In genomic region chr11:47552581-47553416, GRCh38 we compare ENCODE assay signal across 8 cellular contexts.
DNase-seq lines count a peak whose midpoint lies in the region; ATAC-seq lines count a peak whose summit lies in the region.

CELF1 (minus strand) TSS chr11:47553132; CDS start chr11:47499523, 53,609 bp downstream.

- peak within 1 kb of the TSS; percentile 85 to 97 (median 92) for H3K4me3 ChIP-seq in BLaER1 treated with 17β-estradiol and CSF1 and Interleukin-3, amounts not matched to agents 10 nM and 100 nM

- DNase-seq in GM19240 (ENCODE audit: insufficient read length, low spot score) (peak; percentile 88), NCI-H524 (lab: John Stamatoyannopoulos, UW) (peak; percentile 68 to 89)
- peak; percentile 89 to 90 for DNase-seq in activated CD4-positive, alpha-beta T cell treated with anti-CD3 and anti-CD28 coated beads for 4 hours
- peak; percentile 84 to 90 for DNase-seq in stimulated activated CD4-positive, alpha-beta T cell treated with anti-CD3 and anti-CD28 coated beads, Interleukin-1b, Interleukin-23, amount 100 ng/mL, for 4 hours (ENCODE audit: low read depth in 2 of 2)

- peaks cover 8 to 38% (median 30%) of the 10 kb centered on the region in 11 experiments; a peak in 20 of 22 replicates for H3K36me3 ChIP-seq in BLaER1 treated with 17β-estradiol and CSF1 and Interleukin-3, amounts not matched to agents 10 nM and 100 nM

- H3K9me3 ChIP-seq in BLaER1 treated with 17β-estradiol and CSF1 and Interleukin-3, amounts not matched to agents 10 nM and 100 nM (replicated peaks in 1 of 11), result no peaks in the 10 kb centered on the region; a peak in 1 of 22 replicates

- H4K20me1 ChIP-seq in BLaER1 treated with 17β-estradiol and CSF1 and Interleukin-3, amounts not matched to agents 10 nM and 100 nM, result peaks cover 38 to 47% (median 41%) of the 10 kb centered on the region in 11 experiments

- H3K4me2 ChIP-seq in BLaER1 treated with 17β-estradiol and CSF1 and Interleukin-3, amounts not matched to agents 10 nM and 100 nM, result peak within 1 kb of the TSS; percentile 79 to 98 (median 92)

- H3K4me1 ChIP-seq in BLaER1 treated with 17β-estradiol and CSF1 and Interleukin-3, amounts not matched to agents 10 nM and 100 nM, result peaks cover 31 to 53% (median 45%) of the 10 kb centered on the region in 10 experiments

- peak within 1 kb of the TSS; percentile 92 to 98 (median 96) for H3K9ac ChIP-seq in BLaER1 treated with 17β-estradiol and CSF1 and Interleukin-3, amounts not matched to agents 10 nM and 100 nM

- H3K27ac ChIP-seq in BLaER1 treated with 17β-estradiol and CSF1 and Interleukin-3, amounts not matched to agents 10 nM and 100 nM, result peak within 1 kb of the TSS; percentile 85 to 98 (median 93)
- H3K27ac ChIP-seq in cingulate gyrus (ENCODE audit: low read depth, low read length) (peak within 1 kb of the TSS; percentile 72), layer of hippocampus (ENCODE audit: low read depth, low read length) (peak within 1 kb of the TSS; percentile 82)

- ATAC-seq in HG03457 (IDR thresholded peaks at IDR 0.05; ENCODE audit: unreplicated experiment), result peak; percentile 88

- H3K27me3 ChIP-seq in BLaER1 treated with 17β-estradiol and CSF1 and Interleukin-3, amounts not matched to agents 10 nM and 100 nM, result no peaks in the 10 kb centered on the region
- H3K27me3 ChIP-seq in layer of hippocampus (ENCODE audit: control insufficient read depth, insufficient read depth, low read length), result no peaks in the 10 kb centered on the region

Comparison
In these comparisons a context has a peak if more than half of its experiments do, and no peak if none do; other contexts are left out.
1. Peak in every context shown above with its lines: DNase-seq, ATAC-seq, H3K4me3 ChIP-seq and H3K27ac ChIP-seq.